19 cellular contexts compared by ENCODE assay signal in the genomic region with DNA sequence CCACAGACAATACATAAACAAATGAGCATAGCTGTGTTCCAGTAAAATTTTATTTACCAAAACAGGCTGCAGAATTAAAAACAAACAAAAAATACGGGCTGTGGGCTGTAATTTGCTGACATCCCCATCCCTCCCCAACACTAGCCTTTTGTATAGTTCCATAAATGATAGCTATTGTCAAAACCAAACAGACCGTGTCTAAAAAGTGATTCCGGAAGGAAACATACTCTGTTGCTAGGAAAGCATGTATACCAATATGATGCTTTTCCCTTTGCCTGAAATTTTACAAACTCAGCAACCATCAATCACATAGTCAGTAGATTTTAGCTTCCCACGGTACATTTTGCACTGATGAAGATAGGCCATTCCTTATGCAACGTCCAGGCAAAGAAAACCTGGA.
DNase-seq lines count a peak whose midpoint lies in the region; ATAC-seq and TF ChIP-seq lines count a peak whose summit lies in the region.
"Had no signal": no experiment of that assay in that cellular context is flagged by ENCODE, and none has a peak within 500 bp of the region (broad histone marks: within the 10 kb centered on the region; RNA-seq: fewer than 3 reads in every experiment).

No MANE protein-coding gene starts in this region.

- H3K4me2 ChIP-seq in GM23338 = no peak overlapping the region
- H3K4me2 ChIP-seq: A549 had no signal

- H3K9me3 ChIP-seq in stomach = no peaks in the 10 kb centered on the region
- H3K9me3 ChIP-seq: A549 had no signal

- DNase-seq in NCI-H1417 (lab: John Stamatoyannopoulos, UW) (peak in 2 of 3 experiments; percentile 5 to 64), NCI-H1417 treated with DMSO at 0.1 percent for 48 hours (lab: John Stamatoyannopoulos, UW) (no peak), COLO829 (ENCODE audit: low spot score) (peak; percentile 85), NCI-H69 (lab: John Stamatoyannopoulos, UW) (peak; percentile 14), SK-MEL-5 (ENCODE audit: low read depth, low spot score) (peak; percentile 60), NCI-H2227 treated with DMSO at 0.1 percent for 48 hours (lab: John Stamatoyannopoulos, UW) (no peak), stomach (no peak), GM23338 (ENCODE audit: low spot score) (no peak)
- DNase-seq: AML-193; CD4-positive, alpha-beta T cell; DMS153; DMS79; GDM1; GOT3; H9 had no signal

- H4K20me1 ChIP-seq in GM23338 (replicated peaks; ENCODE audit: insufficient read depth) = no peaks in the 10 kb centered on the region

- H3K9me3 Mint-ChIP-seq in GM23338 = no peaks in the 10 kb centered on the region
- H3K9me3 Mint-ChIP-seq: CD4-positive, alpha-beta T cell; H9 had no signal

- no peaks in the 10 kb centered on the region for H3K4me1 ChIP-seq in stomach
- H3K4me1 ChIP-seq in GM23338 (ENCODE audit: insufficient read depth) = no peaks in the 10 kb centered on the region; the same call in 1 of the 2 replicates
- H3K4me1 ChIP-seq: A549 had no signal

- in situ Hi-C loops in SK-MEL-5 (cut with HindIII; ENCODE audit: low pct_unique_long_range_greater_than_20kb, low sequenced_read_pairs) = no loop called here

- no peaks in the 10 kb centered on the region for H3K36me3 ChIP-seq in stomach
- H3K36me3 ChIP-seq in GM23338 (ENCODE audit: insufficient read depth) = no peaks in the 10 kb centered on the region

- TF ChIP-seq CTCF in stomach (IDR thresholded peaks at IDR 0.05) (no peak), GM23338 (conservative IDR thresholded peaks at IDR 0.05; ENCODE audit: low read depth in 2 of 2) (no peak)

- peaks cover 13% of the 10 kb centered on the region; the same call in 2 of the 3 replicates for H3K4me1 Mint-ChIP-seq in GM23338

- no peak for ATAC-seq in GM23338
- ATAC-seq: A549, HepG2 had no signal

- H3K79me2 ChIP-seq in GM23338 (replicated peaks; ENCODE audit: insufficient read depth) = no peaks in the 10 kb centered on the region

- H3K9me2 ChIP-seq in GM23338 (ENCODE audit: insufficient read depth) = no peaks in the 10 kb centered on the region; the same call in 1 of the 2 replicates

- no peak for TF ChIP-seq POLR2A in stomach (IDR thresholded peaks at IDR 0.05)

- H3K27me3 ChIP-seq in stomach = no peaks in the 10 kb centered on the region
- H3K27me3 ChIP-seq in GM23338 (ENCODE audit: insufficient read depth) = no peaks in the 10 kb centered on the region

- no peaks in the 10 kb centered on the region for H3K36me3 Mint-ChIP-seq in GM23338 (ENCODE audit: low read depth)

- H3K27ac ChIP-seq in stomach = no peak overlapping the region
- no peak overlapping the region for H3K27ac ChIP-seq in GM23338 (ENCODE audit: low read depth)
- H3K27ac ChIP-seq: 22Rv1, A549, C4-2B had no signal

- WGBS in stomach, 5 donors = 57 to 71% (median 63%) methylated on average over 5 of the region's 5 CpGs

- intact Hi-C loops in stomach (cut with DNase I; ENCODE audit: low total_unique reads) = no loop called here

- no peak for TF ChIP-seq EP300 in stomach (IDR thresholded peaks at IDR 0.05)

- H2AFZ ChIP-seq in GM23338 = no peak overlapping the region

- H3F3A ChIP-seq in GM23338 (replicated peaks; ENCODE audit: low read depth) = no peaks in the 10 kb centered on the region

- H3K4me3 ChIP-seq in stomach (no peak overlapping the region), GM23338 (no peak overlapping the region)
- H3K4me3 ChIP-seq: A549 had no signal

- H3K27me3 Mint-ChIP-seq in GM23338 (ENCODE audit: insufficient read depth, low read depth, poor library complexity) = no peaks in the 10 kb centered on the region
- H3K27me3 Mint-ChIP-seq: CD4-positive, alpha-beta T cell had no signal

- no peak overlapping the region for H3K4me3 Mint-ChIP-seq in GM23338
- H3K4me3 Mint-ChIP-seq: CD4-positive, alpha-beta T cell; H9 had no signal

- no peak overlapping the region for H3K27ac Mint-ChIP-seq in GM23338
- H3K27ac Mint-ChIP-seq: CD4-positive, alpha-beta T cell; H9 had no signal

TF ChIP-seq in GM23338, 12 proteins besides CTCF, POLR2A, EP300 and RAD21 (continues in another document):
- TF ChIP-seq CREB1 (CRISPR knock-in tag; IDR thresholded peaks at IDR 0.05; ENCODE audit: low read depth) (no peak), ZNF331 (CRISPR knock-in tag; IDR thresholded peaks at IDR 0.05; ENCODE audit: low read depth) (no peak), EZH2phosphoT487 (IDR thresholded peaks at IDR 0.05; ENCODE audit: unreplicated experiment) (no peak), EZH2 (IDR thresholded peaks at IDR 0.05; ENCODE audit: low read depth, unreplicated experiment) (no peak)
- TF ChIP-seq, protein P1, sequence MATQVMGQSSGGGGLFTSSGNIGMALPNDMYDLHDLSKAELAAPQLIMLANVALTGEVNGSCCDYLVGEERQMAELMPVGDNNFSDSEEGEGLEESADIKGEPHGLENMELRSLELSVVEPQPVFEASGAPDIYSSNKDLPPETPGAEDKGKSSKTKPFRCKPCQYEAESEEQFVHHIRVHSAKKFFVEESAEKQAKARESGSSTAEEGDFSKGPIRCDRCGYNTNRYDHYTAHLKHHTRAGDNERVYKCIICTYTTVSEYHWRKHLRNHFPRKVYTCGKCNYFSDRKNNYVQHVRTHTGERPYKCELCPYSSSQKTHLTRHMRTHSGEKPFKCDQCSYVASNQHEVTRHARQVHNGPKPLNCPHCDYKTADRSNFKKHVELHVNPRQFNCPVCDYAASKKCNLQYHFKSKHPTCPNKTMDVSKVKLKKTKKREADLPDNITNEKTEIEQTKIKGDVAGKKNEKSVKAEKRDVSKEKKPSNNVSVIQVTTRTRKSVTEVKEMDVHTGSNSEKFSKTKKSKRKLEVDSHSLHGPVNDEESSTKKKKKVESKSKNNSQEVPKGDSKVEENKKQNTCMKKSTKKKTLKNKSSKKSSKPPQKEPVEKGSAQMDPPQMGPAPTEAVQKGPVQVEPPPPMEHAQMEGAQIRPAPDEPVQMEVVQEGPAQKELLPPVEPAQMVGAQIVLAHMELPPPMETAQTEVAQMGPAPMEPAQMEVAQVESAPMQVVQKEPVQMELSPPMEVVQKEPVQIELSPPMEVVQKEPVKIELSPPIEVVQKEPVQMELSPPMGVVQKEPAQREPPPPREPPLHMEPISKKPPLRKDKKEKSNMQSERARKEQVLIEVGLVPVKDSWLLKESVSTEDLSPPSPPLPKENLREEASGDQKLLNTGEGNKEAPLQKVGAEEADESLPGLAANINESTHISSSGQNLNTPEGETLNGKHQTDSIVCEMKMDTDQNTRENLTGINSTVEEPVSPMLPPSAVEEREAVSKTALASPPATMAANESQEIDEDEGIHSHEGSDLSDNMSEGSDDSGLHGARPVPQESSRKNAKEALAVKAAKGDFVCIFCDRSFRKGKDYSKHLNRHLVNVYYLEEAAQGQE (IDR thresholded peaks at IDR 0.05; ENCODE audit: unreplicated experiment) = no peak
- TF ChIP-seq, protein P2, sequence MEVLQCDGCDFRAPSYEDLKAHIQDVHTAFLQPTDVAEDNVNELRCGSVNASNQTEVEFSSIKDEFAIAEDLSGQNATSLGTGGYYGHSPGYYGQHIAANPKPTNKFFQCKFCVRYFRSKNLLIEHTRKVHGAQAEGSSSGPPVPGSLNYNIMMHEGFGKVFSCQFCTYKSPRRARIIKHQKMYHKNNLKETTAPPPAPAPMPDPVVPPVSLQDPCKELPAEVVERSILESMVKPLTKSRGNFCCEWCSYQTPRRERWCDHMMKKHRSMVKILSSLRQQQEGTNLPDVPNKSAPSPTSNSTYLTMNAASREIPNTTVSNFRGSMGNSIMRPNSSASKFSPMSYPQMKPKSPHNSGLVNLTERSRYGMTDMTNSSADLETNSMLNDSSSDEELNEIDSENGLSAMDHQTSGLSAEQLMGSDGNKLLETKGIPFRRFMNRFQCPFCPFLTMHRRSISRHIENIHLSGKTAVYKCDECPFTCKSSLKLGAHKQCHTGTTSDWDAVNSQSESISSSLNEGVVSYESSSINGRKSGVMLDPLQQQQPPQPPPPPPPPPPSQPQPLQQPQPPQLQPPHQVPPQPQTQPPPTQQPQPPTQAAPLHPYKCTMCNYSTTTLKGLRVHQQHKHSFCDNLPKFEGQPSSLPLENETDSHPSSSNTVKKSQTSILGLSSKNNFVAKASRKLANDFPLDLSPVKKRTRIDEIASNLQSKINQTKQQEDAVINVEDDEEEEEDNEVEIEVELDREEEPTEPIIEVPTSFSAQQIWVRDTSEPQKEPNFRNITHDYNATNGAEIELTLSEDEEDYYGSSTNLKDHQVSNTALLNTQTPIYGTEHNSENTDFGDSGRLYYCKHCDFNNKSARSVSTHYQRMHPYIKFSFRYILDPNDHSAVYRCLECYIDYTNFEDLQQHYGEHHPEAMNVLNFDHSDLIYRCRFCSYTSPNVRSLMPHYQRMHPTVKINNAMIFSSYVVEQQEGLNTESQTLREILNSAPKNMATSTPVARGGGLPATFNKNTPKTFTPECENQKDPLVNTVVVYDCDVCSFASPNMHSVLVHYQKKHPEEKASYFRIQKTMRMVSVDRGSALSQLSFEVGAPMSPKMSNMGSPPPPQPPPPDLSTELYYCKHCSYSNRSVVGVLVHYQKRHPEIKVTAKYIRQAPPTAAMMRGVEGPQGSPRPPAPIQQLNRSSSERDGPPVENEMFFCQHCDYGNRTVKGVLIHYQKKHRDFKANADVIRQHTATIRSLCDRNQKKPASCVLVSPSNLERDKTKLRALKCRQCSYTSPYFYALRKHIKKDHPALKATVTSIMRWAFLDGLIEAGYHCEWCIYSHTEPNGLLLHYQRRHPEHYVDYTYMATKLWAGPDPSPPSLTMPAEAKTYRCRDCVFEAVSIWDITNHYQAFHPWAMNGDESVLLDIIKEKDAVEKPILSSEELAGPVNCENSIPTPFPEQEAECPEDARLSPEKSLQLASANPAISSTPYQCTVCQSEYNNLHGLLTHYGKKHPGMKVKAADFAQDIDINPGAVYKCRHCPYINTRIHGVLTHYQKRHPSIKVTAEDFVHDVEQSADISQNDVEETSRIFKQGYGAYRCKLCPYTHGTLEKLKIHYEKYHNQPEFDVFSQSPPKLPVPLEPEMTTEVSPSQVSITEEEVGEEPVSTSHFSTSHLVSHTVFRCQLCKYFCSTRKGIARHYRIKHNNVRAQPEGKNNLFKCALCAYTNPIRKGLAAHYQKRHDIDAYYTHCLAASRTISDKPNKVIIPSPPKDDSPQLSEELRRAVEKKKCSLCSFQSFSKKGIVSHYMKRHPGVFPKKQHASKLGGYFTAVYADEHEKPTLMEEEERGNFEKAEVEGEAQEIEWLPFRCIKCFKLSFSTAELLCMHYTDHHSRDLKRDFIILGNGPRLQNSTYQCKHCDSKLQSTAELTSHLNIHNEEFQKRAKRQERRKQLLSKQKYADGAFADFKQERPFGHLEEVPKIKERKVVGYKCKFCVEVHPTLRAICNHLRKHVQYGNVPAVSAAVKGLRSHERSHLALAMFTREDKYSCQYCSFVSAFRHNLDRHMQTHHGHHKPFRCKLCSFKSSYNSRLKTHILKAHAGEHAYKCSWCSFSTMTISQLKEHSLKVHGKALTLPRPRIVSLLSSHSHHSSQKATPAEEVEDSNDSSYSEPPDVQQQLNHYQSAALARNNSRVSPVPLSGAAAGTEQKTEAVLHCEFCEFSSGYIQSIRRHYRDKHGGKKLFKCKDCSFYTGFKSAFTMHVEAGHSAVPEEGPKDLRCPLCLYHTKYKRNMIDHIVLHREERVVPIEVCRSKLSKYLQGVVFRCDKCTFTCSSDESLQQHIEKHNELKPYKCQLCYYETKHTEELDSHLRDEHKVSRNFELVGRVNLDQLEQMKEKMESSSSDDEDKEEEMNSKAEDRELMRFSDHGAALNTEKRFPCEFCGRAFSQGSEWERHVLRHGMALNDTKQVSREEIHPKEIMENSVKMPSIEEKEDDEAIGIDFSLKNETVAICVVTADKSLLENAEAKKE (CRISPR knock-in tag; IDR thresholded peaks at IDR 0.05) = no peak

Comparison
In these comparisons a context has a peak if more than half of its experiments do, and no peak if none do; other contexts are left out.
1. DNase-seq: peak in NCI-H1417 (2 of 3), COLO829 (single experiment), NCI-H69 (single experiment) and SK-MEL-5 (single experiment); none in NCI-H1417 treated with DMSO at 0.1 percent for 48 hours (single experiment), NCI-H2227 treated with DMSO at 0.1 percent for 48 hours (single experiment), stomach (single experiment) and GM23338 (single experiment).